In the genomic region with DNA sequence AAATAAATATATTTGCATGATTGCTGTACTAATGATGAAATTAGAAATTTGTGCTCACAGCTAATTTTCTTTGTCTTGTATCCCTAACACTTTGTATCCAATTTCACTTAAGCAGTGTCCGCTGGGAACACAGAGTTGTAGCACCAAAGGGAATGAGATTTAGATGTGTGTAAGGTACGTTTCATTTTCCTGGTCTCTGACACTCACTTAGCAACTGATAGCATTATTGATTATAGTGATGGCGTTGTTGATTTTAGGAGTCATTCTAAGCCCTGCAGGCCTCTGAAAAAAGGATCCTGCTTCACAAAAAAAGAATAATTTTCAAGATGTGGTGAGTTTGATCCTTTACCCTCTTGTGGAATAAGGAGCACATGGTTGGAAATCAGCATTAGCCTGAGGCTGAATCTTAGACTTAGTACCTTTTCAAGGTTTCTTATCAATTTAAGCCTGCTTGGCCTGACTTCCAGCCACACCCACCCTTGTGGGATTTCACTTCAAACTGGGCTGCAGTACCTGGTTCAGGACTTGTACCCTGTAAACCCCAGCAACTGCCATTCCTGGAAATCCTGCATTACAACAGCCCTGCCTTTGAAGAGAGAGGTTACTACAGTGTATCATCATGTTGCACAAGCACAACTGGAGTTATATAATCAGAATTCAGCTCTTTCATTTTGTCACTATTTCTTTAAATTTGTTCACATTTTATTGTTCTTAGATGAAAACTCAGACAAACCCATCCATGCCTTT, we compare ENCODE assay signal across 18 cellular contexts.
DNase-seq lines count a peak whose midpoint lies in the region; TF ChIP-seq lines count a peak whose summit lies in the region.
"Had no signal": no experiment of that assay in that cellular context is flagged by ENCODE, and none has a peak within 500 bp of the region (broad histone marks: within the 10 kb centered on the region; RNA-seq: fewer than 3 reads in every experiment).

No MANE protein-coding gene starts in this region.

- no peak overlapping the region for H4K8ac ChIP-seq in trophoblast cell (ENCODE audit: low read depth, low read length)

- WGBS in hepatocyte (ENCODE audit: low lambda C conversion rate, missing lambda C conversion rate): 62% methylated on average over 3 of the region's 3 CpGs
- no CpG with 5 or more reads among the region's 3 CpGs for WGBS in trophoblast cell (ENCODE audit: extremely low coverage, insufficient coverage, insufficient read length)
- WGBS in testis, 2 donors: 83 to 87% methylated on average over 3 of the region's 3 CpGs

- no peak overlapping the region for H2BK5ac ChIP-seq in trophoblast cell (ENCODE audit: low read depth, low read length, poor library complexity)

- DNase-seq in ELF-1 (ENCODE audit: low read depth, low spot score): peak; percentile 55
- DNase-seq in NCI-H2107 treated with DMSO at 0.1 percent for 48 hours (lab: John Stamatoyannopoulos, UW; ENCODE audit: unreplicated experiment): peak; percentile 48
- DNase-seq in hepatocyte (ENCODE audit: low spot score): peak; percentile 69
- DNase-seq in trophoblast cell: peak; percentile 17 to 30
- no peak for DNase-seq in RWPE1 (ENCODE audit: low spot score)
- no peak for DNase-seq in NCI-H524 (lab: John Stamatoyannopoulos, UW)
- no peak for DNase-seq in testis
- DNase-seq in activated CD4-positive, alpha-beta T cell treated with anti-CD3 and anti-CD28 coated beads, Interleukin-2, amount 10 ng/mL, durations not matched to agents 7 days and 5 days: no peak
- DNase-seq: activated CD4-positive, alpha-beta T cell treated with anti-CD3 and anti-CD28 coated beads for 4 hours; activated naive CD4-positive, alpha-beta T cell treated with anti-CD3 and anti-CD28 coated beads, Interleukin-2, amount 50 U/mL, for 16 hours; AML-193; KG1; NCI-H2081; NCI-H69; stimulated activated CD4-positive, alpha-beta T cell treated with anti-CD3 and anti-CD28 coated beads, Interleukin-4, amount 100 ng/mL, for 4 hours; stomach had no signal

- no peak overlapping the region for H2BK120ac ChIP-seq in trophoblast cell (ENCODE audit: insufficient read depth, low read length, poor library complexity)

- no peak overlapping the region for H3K4me3 Mint-ChIP-seq in activated CD4-positive, alpha-beta T cell treated with anti-CD3 and anti-CD28 coated beads, Interleukin-2, amount 10 ng/mL, durations not matched to agents 7 days and 5 days
- H3K4me3 Mint-ChIP-seq: central memory CD8-positive, alpha-beta T cell had no signal

- no peaks in the 10 kb centered on the region for H4K20me1 ChIP-seq in hepatocyte (ENCODE audit: insufficient read depth, poor library complexity, severe bottlenecking)

- no peak overlapping the region for H3K23ac ChIP-seq in trophoblast cell (ENCODE audit: low read length)

- H3K27ac Mint-ChIP-seq in activated CD4-positive, alpha-beta T cell treated with anti-CD3 and anti-CD28 coated beads, Interleukin-2, amount 10 ng/mL, durations not matched to agents 7 days and 5 days: no peak overlapping the region

- POLR2A ChIA-PET in RWPE1 (lab: Yijun Ruan, JAX; ENCODE audit: low non-redundant PET): no interaction called here
- POLR2A ChIA-PET in activated CD4-positive, alpha-beta T cell treated with anti-CD3 and anti-CD28 coated beads, Interleukin-2, amount 10 ng/mL, durations not matched to agents 7 days and 5 days (lab: Charles Lee): no interaction called here

- H3K4me2 ChIP-seq in hepatocyte: peak overlapping the region; percentile 40
- no peak overlapping the region for H3K4me2 ChIP-seq in trophoblast cell (ENCODE audit: low read length)

- H3K27me3 ChIP-seq in hepatocyte (no peaks in the 10 kb centered on the region), trophoblast cell (ENCODE audit: insufficient read depth, low read length) (no peaks in the 10 kb centered on the region), testis (no peaks in the 10 kb centered on the region)
- H3K27me3 ChIP-seq: ascending aorta, stomach had no signal

- CTCF ChIA-PET in RWPE1 (lab: Yijun Ruan, JAX): no interaction called here
- CTCF ChIA-PET in activated CD4-positive, alpha-beta T cell treated with anti-CD3 and anti-CD28 coated beads, Interleukin-2, amount 10 ng/mL, durations not matched to agents 7 days and 5 days (lab: Charles Lee): no interaction called here

- intact Hi-C loops in testis (cut with DNase I; ENCODE audit: low total_unique reads): no loop called here

- H3K36me3 Mint-ChIP-seq in activated CD4-positive, alpha-beta T cell treated with anti-CD3 and anti-CD28 coated beads, Interleukin-2, amount 10 ng/mL, durations not matched to agents 7 days and 5 days (ENCODE audit: low read depth): no peaks in the 10 kb centered on the region

- H3K4me1 Mint-ChIP-seq in activated CD4-positive, alpha-beta T cell treated with anti-CD3 and anti-CD28 coated beads, Interleukin-2, amount 10 ng/mL, durations not matched to agents 7 days and 5 days: no peaks in the 10 kb centered on the region
- H3K4me1 Mint-ChIP-seq: central memory CD8-positive, alpha-beta T cell had no signal

- no peak overlapping the region for H3K18ac ChIP-seq in trophoblast cell (ENCODE audit: low read length)

- no peak overlapping the region for H4K12ac ChIP-seq in trophoblast cell (ENCODE audit: low read depth, low read length)

- peaks cover 3% of the 10 kb centered on the region for H3K9me3 ChIP-seq in hepatocyte (ENCODE audit: low read depth)
- H3K9me3 ChIP-seq in trophoblast cell (ENCODE audit: insufficient read depth, low read depth, low read length): no peaks in the 10 kb centered on the region
- no peaks in the 10 kb centered on the region for H3K9me3 ChIP-seq in testis
- H3K9me3 ChIP-seq: ascending aorta, stomach had no signal

- no peak for TF ChIP-seq POLR2A in testis (IDR thresholded peaks at IDR 0.05)

- H2BK12ac ChIP-seq in trophoblast cell (ENCODE audit: low read length): no peak overlapping the region

- H4K91ac ChIP-seq in trophoblast cell (ENCODE audit: low read depth, low read length): no peak overlapping the region

- H3K4me1 ChIP-seq in hepatocyte (ENCODE audit: insufficient read depth): peaks cover 16% of the 10 kb centered on the region
- H3K4me1 ChIP-seq in trophoblast cell (ENCODE audit: control insufficient read depth in 1 of 2, insufficient read depth in 2 of 2, low read length in 2 of 2): no peaks in the 10 kb centered on the region
- no peaks in the 10 kb centered on the region for H3K4me1 ChIP-seq in testis
- H3K4me1 ChIP-seq: ascending aorta, stomach had no signal

- H3K4ac ChIP-seq in trophoblast cell (ENCODE audit: low read depth, low read length): no peak overlapping the region

- H3K4me3 ChIP-seq in hepatocyte: no peak overlapping the region
- H3K4me3 ChIP-seq in trophoblast cell (ENCODE audit: low read depth, low read length): no peak overlapping the region
- H3K4me3 ChIP-seq in testis: no peak overlapping the region
- H3K4me3 ChIP-seq: ascending aorta, stomach had no signal

- no peaks in the 10 kb centered on the region for H3K9me2 ChIP-seq in hepatocyte (replicated peaks; ENCODE audit: insufficient read depth)

- no peak overlapping the region for H3K9ac ChIP-seq in trophoblast cell (ENCODE audit: low read length)

- H2AFZ ChIP-seq in hepatocyte: no peak overlapping the region
- H2AFZ ChIP-seq in trophoblast cell (ENCODE audit: insufficient read depth, low read length, poor library complexity): no peak overlapping the region

- H3K27ac ChIP-seq in hepatocyte (peak overlapping the region; percentile 37), trophoblast cell (ENCODE audit: low read depth, low read length) (no peak overlapping the region), RWPE1 (no peak overlapping the region), testis (no peak overlapping the region)
- H3K27ac ChIP-seq: ascending aorta, stomach had no signal

- H3K79me1 ChIP-seq in trophoblast cell (ENCODE audit: low read length): no peaks in the 10 kb centered on the region

- no peak overlapping the region for H2AK5ac ChIP-seq in trophoblast cell (ENCODE audit: low read length)

- H3K14ac ChIP-seq in trophoblast cell (ENCODE audit: low read length): no peak overlapping the region

- TF ChIP-seq CTCF in hepatocyte (IDR thresholded peaks at IDR 0.05; ENCODE audit: poor library complexity) (no peak), RWPE1 (conservative IDR thresholded peaks at IDR 0.05; ENCODE audit: low read depth) (no peak), testis (IDR thresholded peaks at IDR 0.05) (no peak)

- no peaks in the 10 kb centered on the region for H3K36me3 ChIP-seq in hepatocyte (replicated peaks; ENCODE audit: insufficient read depth, low read depth)
- H3K36me3 ChIP-seq in trophoblast cell (ENCODE audit: control insufficient read depth in 1 of 2, insufficient read depth in 2 of 2, low read length in 2 of 2): no peaks in the 10 kb centered on the region
- H3K36me3 ChIP-seq in testis (ENCODE audit: low read depth, missing control alignments): no peaks in the 10 kb centered on the region
- H3K36me3 ChIP-seq: ascending aorta, stomach had no signal

- H3K79me2 ChIP-seq in hepatocyte (no peaks in the 10 kb centered on the region), trophoblast cell (ENCODE audit: control insufficient read depth, insufficient read depth, low read length, poor library complexity) (no peaks in the 10 kb centered on the region)

- H3K27me3 Mint-ChIP-seq in activated CD4-positive, alpha-beta T cell treated with anti-CD3 and anti-CD28 coated beads, Interleukin-2, amount 10 ng/mL, durations not matched to agents 7 days and 5 days: no peaks in the 10 kb centered on the region
- H3K27me3 Mint-ChIP-seq: central memory CD8-positive, alpha-beta T cell had no signal

- H3K9me3 Mint-ChIP-seq in activated CD4-positive, alpha-beta T cell treated with anti-CD3 and anti-CD28 coated beads, Interleukin-2, amount 10 ng/mL, durations not matched to agents 7 days and 5 days: peaks cover 2% of the 10 kb centered on the region
- H3K9me3 Mint-ChIP-seq: central memory CD8-positive, alpha-beta T cell had no signal

Comparison
In these comparisons a context has a peak if more than half of its experiments do, and no peak if none do; other contexts are left out.
1. DNase-seq: peak in ELF-1 (single experiment), NCI-H2107 treated with DMSO at 0.1 percent for 48 hours (single experiment), hepatocyte (single experiment) and trophoblast cell (2 of 2); none in RWPE1 (single experiment), NCI-H524 (0 of 2), testis (single experiment) and activated CD4-positive, alpha-beta T cell treated with anti-CD3 and anti-CD28 coated beads, Interleukin-2, amount 10 ng/mL, durations not matched to agents 7 days and 5 days (single experiment).